ENCODE assay signal across 11 cellular contexts in the genomic region with DNA sequence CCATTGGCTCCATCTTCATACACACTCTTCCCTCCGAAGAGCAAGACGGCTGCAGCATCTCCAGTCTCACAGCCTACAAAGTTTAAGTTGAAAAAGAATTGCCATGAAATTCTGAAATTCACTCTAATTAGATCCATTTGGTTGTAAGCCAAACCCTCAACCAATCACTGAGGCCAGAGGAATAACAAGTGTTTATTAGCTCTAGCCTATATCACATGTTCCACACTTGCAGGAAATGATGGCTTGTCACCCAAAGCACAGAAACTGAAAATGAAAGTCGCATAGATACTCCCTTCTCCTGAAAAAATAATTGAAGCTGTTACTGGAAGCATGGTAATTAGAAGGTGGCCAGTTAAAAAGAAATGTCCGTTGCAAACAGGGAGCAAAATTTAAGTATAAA.
DNase-seq lines count a peak whose midpoint lies in the region; ATAC-seq, FAIRE-seq and TF ChIP-seq lines count a peak whose summit lies in the region.
"Had no signal": no experiment of that assay in that cellular context is flagged by ENCODE, and none has a peak within 500 bp of the region (broad histone marks: within the 10 kb centered on the region; RNA-seq: fewer than 3 reads in every experiment).

No MANE protein-coding gene starts in this region.

- H3K27me3 ChIP-seq in small intestine (ENCODE audit: control insufficient read depth in 2 of 2, insufficient read depth in 2 of 2, low read length in 2 of 2) = no peaks in the 10 kb centered on the region

- H3K4me1 ChIP-seq in small intestine (ENCODE audit: control insufficient read depth in 2 of 2, insufficient read depth in 1 of 2, low read depth in 1 of 2, low read length in 1 of 2) = no peaks in the 10 kb centered on the region

- H3K4me3 ChIP-seq in coronary artery (peak overlapping the region; percentile 37), small intestine (ENCODE audit: low read depth in 1 of 2, low read length in 2 of 2) (peak overlapping the region in 1 of 2 donors; percentile 19)

- TF ChIP-seq CTCF in coronary artery (IDR thresholded peaks at IDR 0.05) = no peak

- DNase-seq in NCI-H2196 (lab: John Stamatoyannopoulos, UW; ENCODE audit: unreplicated experiment) = peak; percentile 5
- no peak for DNase-seq in NCI-H2196 treated with DMSO at 0.1 percent for 48 hours (lab: John Stamatoyannopoulos, UW; ENCODE audit: unreplicated experiment)
- peak; percentile 49 for DNase-seq in M059J (ENCODE audit: low read depth)
- no peak for DNase-seq in coronary artery (ENCODE audit: low spot score)
- peak; percentile 50 for DNase-seq in small intestine
- DNase-seq in NCI-H1436 (lab: John Stamatoyannopoulos, UW) = no peak
- DNase-seq in stimulated activated CD4-positive, alpha-beta T cell treated with anti-CD3 and anti-CD28 coated beads, Interleukin-4, amount 100 ng/mL, for 4 hours = no peak
- DNase-seq: activated CD4-positive, CD25-positive, alpha-beta regulatory T cell treated with anti-CD3 and anti-CD28 coated beads, Interleukin-2, amount 50 U/mL, for 72 hours; KG1; midbrain had no signal

- no peaks in the 10 kb centered on the region for H3K9me3 ChIP-seq in small intestine (ENCODE audit: control insufficient read depth, low read depth)

- ATAC-seq in GM21390 (IDR thresholded peaks at IDR 0.05; ENCODE audit: unreplicated experiment) = no peak

- H3K27ac ChIP-seq in coronary artery = no peak overlapping the region
- H3K27ac ChIP-seq in small intestine (ENCODE audit: low read depth in 1 of 2, low read length in 1 of 2) = no peak overlapping the region

- no peak for FAIRE-seq in small intestine (lab: Jason Lieb, UNC)

- WGBS in small intestine, 3 donors = 60 to 78% (median 67%) methylated on average over 4 of the region's 4 CpGs

- no peaks in the 10 kb centered on the region for H3K36me3 ChIP-seq in small intestine (ENCODE audit: control insufficient read depth in 2 of 2, insufficient read depth in 2 of 2, low read length in 2 of 2)

Comparison
In these comparisons a context has a peak if more than half of its experiments do, and no peak if none do; other contexts are left out.
1. DNase-seq: peak in NCI-H2196 (single experiment), M059J (single experiment) and small intestine (single experiment); none in NCI-H2196 treated with DMSO at 0.1 percent for 48 hours (single experiment), coronary artery (single experiment), NCI-H1436 (single experiment) and stimulated activated CD4-positive, alpha-beta T cell treated with anti-CD3 and anti-CD28 coated beads, Interleukin-4, amount 100 ng/mL, for 4 hours (0 of 2).